In the genomic region with DNA sequence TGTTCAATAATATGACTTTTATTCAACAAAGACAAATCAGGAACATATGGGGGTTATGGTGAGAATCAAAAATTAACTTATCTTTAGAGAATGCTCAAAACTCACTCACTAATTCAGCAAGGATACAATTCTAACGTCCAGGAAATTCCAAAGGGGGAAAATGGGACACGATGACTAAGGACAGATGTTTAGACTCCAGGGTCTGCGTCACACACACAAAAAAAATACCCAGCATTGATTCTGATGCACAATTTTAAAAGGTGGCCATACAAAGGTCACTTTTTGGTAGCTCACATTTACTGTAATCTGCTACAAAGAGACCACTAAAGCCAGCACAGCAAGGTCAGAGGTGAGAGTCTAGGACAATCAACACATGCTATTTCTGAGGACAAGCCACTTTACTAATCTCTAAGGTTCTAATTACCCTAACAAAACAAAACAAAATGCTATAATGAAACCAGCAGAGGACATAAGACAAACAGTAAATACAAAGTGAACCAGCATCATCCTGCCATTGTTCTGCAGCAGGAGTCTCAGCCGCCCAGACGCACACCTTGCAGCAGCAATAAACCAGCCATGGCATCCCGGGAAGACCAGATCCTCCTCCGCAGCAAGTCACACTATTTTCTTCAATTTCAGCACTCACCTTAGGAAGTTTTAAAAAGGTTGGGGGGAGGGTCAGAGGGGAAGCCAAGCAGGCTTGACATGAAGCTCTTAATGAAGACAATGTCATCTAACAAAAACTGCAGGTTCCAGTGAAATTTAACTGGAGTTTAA, we compare ENCODE assay signal across 13 cellular contexts. TPM values are rescaled to one million over a fixed set of nuclear protein-coding genes. Genes with fewer than 3 reads are reported as not detected.
DNase-seq lines count a peak whose midpoint lies in the region; ATAC-seq and TF ChIP-seq lines count a peak whose summit lies in the region.
"Had no signal": no experiment of that assay in that cellular context is flagged by ENCODE, and none has a peak within 500 bp of the region (broad histone marks: within the 10 kb centered on the region; RNA-seq: fewer than 3 reads in every experiment).

No MANE protein-coding gene starts in this region.

- H3K36me3 ChIP-seq in right atrium auricular region (no peaks in the 10 kb centered on the region), ovary (no peaks in the 10 kb centered on the region), psoas muscle (ENCODE audit: insufficient read depth in 1 of 2, low read depth in 1 of 2) (no peaks in the 10 kb centered on the region)

- ATAC-seq in left cardiac atrium: peak; percentile 27 to 64
- no peak for ATAC-seq in esophagus mucosa
- no peak for ATAC-seq in psoas muscle

- TF ChIP-seq EP300 in ovary (IDR thresholded peaks at IDR 0.05): no peak

- no peak overlapping the region for H3K4me3 ChIP-seq in right atrium auricular region
- no peak overlapping the region for H3K4me3 ChIP-seq in ovary
- no peak overlapping the region for H3K4me3 ChIP-seq in psoas muscle
- H3K4me3 ChIP-seq: lung had no signal

- 54 to 57% (median 56%) methylated on average over 7 of the region's 7 CpGs for WGBS in ovary, 3 donors
- WGBS in psoas muscle, 3 donors: 41 to 51% (median 49%) methylated on average over 7 of the region's 7 CpGs

- H3K9me3 ChIP-seq in right atrium auricular region: no peaks in the 10 kb centered on the region
- H3K9me3 ChIP-seq in ovary: no peaks in the 10 kb centered on the region
- H3K9me3 ChIP-seq in psoas muscle: no peaks in the 10 kb centered on the region

- no peak for DNase-seq in left cardiac atrium
- DNase-seq in right atrium auricular region (ENCODE audit: low spot score): no peak
- DNase-seq in cerebellum (ENCODE audit: low spot score): peak; percentile 35
- peak; percentile 20 for DNase-seq in kidney glomerular epithelial cell (lab: John Stamatoyannopoulos, UW)
- DNase-seq in ovary: no peak
- no peak for DNase-seq in stimulated activated CD4-positive, alpha-beta T cell treated with anti-CD3 and anti-CD28 coated beads, Interleukin-4, amount 100 ng/mL, for 4 hours
- no peak for DNase-seq in psoas muscle
- DNase-seq: activated T-cell treated with anti-CD3 and anti-CD28 coated beads, Interleukin-2, amount 50 U/mL, for 48 hours; effector CD8-positive, alpha-beta T cell; stimulated activated CD4-positive, alpha-beta T cell treated with anti-CD3 and anti-CD28 coated beads, Interleukin-15, amount 100 ng/mL, for 24 hours; trophoblast cell had no signal

- H3K27me3 ChIP-seq in right atrium auricular region (no peaks in the 10 kb centered on the region), ovary (no peaks in the 10 kb centered on the region), psoas muscle (ENCODE audit: insufficient read depth in 3 of 3, low read length in 2 of 3) (no peaks in the 10 kb centered on the region)

- intact Hi-C loops in left cardiac atrium (cut with DNase I) (no loop called here), ovary (cut with DNase I) (no loop called here), psoas muscle (cut with DNase I) (no loop called here)

- H3K27ac ChIP-seq in right atrium auricular region (peak overlapping the region in 1 of 2 donors; percentile 19), ovary (no peak overlapping the region), psoas muscle (no peak overlapping the region)

- TF ChIP-seq CTCF in right atrium auricular region (IDR thresholded peaks at IDR 0.05) (no peak), ovary (IDR thresholded peaks at IDR 0.05) (no peak), psoas muscle (IDR thresholded peaks at IDR 0.05) (no peak)

- TF ChIP-seq POLR2A in ovary (IDR thresholded peaks at IDR 0.05): no peak

- H3K4me1 ChIP-seq in right atrium auricular region (peaks cover 0 to 9% of the 10 kb centered on the region in 2 donors), ovary (ENCODE audit: insufficient read depth) (peaks cover 4% of the 10 kb centered on the region), psoas muscle (no peaks in the 10 kb centered on the region)

RNA-seq across cellular contexts. Expression of a gene that starts 57.8 kb away (rescaled TPM):
- total RNA-seq in left cardiac atrium (1 to 10 TPM; 2.9 to 4.8 TPM), right atrium auricular region (1 to 10 TPM; 2.0 to 2.3 TPM), cerebellum (12.3 TPM), ovary (10 to 100 TPM in 6 of 7 donors, 1 to 10 TPM in 1; 8.6 to 26.0 (median 15.3) TPM), esophagus mucosa (26.2 TPM), psoas muscle (10 to 100 TPM in 1 of 4 donors, 1 to 10 TPM in 3; 1.8 to 13.1 (median 3.1) TPM)
- polyA plus RNA-seq in ovary (1 to 10 TPM; 2.9 to 7.4 TPM), psoas muscle (under 1 TPM; 0.18 to 0.94 (median 0.70) TPM)

Comparison
In these comparisons a context has a peak if more than half of its experiments do, and no peak if none do; other contexts are left out.
1. ATAC-seq: peak in left cardiac atrium (2 of 2); none in esophagus mucosa (single experiment) and psoas muscle (0 of 4).
2. DNase-seq: peak in cerebellum (single experiment) and kidney glomerular epithelial cell (single experiment); none in left cardiac atrium (single experiment), right atrium auricular region (single experiment), ovary (0 of 5), stimulated activated CD4-positive, alpha-beta T cell treated with anti-CD3 and anti-CD28 coated beads, Interleukin-4, amount 100 ng/mL, for 4 hours (0 of 2) and psoas muscle (0 of 2).